Comparison of ENCODE assay signal across 28 cellular contexts in genomic region chrX:36364262-36364661, GRCh38.
"Had no signal": no experiment of that assay in that cellular context is flagged by ENCODE, and none has a peak within 500 bp of the region (broad histone marks: within the 10 kb centered on the region; RNA-seq: fewer than 3 reads in every experiment).

No MANE protein-coding gene starts in this region.

- H3K27me3 Mint-ChIP-seq: dendritic cell treated with granulocyte-macrophage colony-stimulating factor and Interleukin-4, amounts not matched to agents 40 ng/mL and 50 ng/mL, for 4 days; effector memory CD8-positive, alpha-beta T cell had no signal

- H3K9me3 ChIP-seq: colonic mucosa, gastrocnemius medialis had no signal

- H3K27ac ChIP-seq: colonic mucosa, coronary artery, dorsolateral prefrontal cortex, epithelial cell of prostate, esophagus muscularis mucosa, esophagus squamous epithelium, foreskin keratinocyte, gastrocnemius medialis, gastroesophageal sphincter, heart left ventricle, heart right ventricle had no signal

- H3K4me1 Mint-ChIP-seq: endodermal cell had no signal

- DNase-seq: colonic mucosa; cortex of kidney; dermis blood vessel endothelial cell; dorsolateral prefrontal cortex; effector CD4-positive, alpha-beta T cell; effector CD8-positive, alpha-beta T cell; effector memory CD4-positive, alpha-beta T cell; effector memory CD8-positive, alpha-beta T cell; endodermal cell; erythroblast; esophagus squamous epithelium; foreskin fibroblast; foreskin keratinocyte; foreskin melanocyte; gastrocnemius medialis; glutamatergic neuron; head of caudate nucleus; heart left ventricle; heart right ventricle had no signal

- H3K9me3 Mint-ChIP-seq: effector memory CD8-positive, alpha-beta T cell had no signal

- H3K36me3 ChIP-seq: colonic mucosa, esophagus muscularis mucosa, esophagus squamous epithelium, gastrocnemius medialis, gastroesophageal sphincter, heart left ventricle, heart right ventricle had no signal

- H3K27ac Mint-ChIP-seq: dendritic cell treated with granulocyte-macrophage colony-stimulating factor and Interleukin-4, amounts not matched to agents 40 ng/mL and 50 ng/mL, for 4 days; effector memory CD8-positive, alpha-beta T cell; endodermal cell had no signal

- H3K4me3 Mint-ChIP-seq: dendritic cell treated with granulocyte-macrophage colony-stimulating factor and Interleukin-4, amounts not matched to agents 40 ng/mL and 50 ng/mL, for 4 days; effector memory CD8-positive, alpha-beta T cell; endodermal cell had no signal

- H3K4me3 ChIP-seq: colonic mucosa, coronary artery, dorsolateral prefrontal cortex, esophagus muscularis mucosa, esophagus squamous epithelium, gastrocnemius medialis, gastroesophageal sphincter, heart left ventricle, heart right ventricle had no signal

- H3K27me3 ChIP-seq: colonic mucosa, esophagus muscularis mucosa, esophagus squamous epithelium, foreskin keratinocyte, gastrocnemius medialis, gastroesophageal sphincter, heart left ventricle, heart right ventricle had no signal

- ATAC-seq: effector memory CD8-positive, alpha-beta T cell; esophagus mucosa; foreskin keratinocyte; gastrocnemius medialis; gastroesophageal sphincter; heart left ventricle; heart right ventricle had no signal

- H3K4me1 ChIP-seq: colonic mucosa, esophagus muscularis mucosa, esophagus squamous epithelium, foreskin keratinocyte, gastrocnemius medialis, gastroesophageal sphincter, heart left ventricle, heart right ventricle had no signal

- FAIRE-seq: endometrium, endothelial cell of umbilical vein, frontal cortex had no signal
